Comparison of ENCODE assay signal across 1 cellular context in the genomic region with DNA sequence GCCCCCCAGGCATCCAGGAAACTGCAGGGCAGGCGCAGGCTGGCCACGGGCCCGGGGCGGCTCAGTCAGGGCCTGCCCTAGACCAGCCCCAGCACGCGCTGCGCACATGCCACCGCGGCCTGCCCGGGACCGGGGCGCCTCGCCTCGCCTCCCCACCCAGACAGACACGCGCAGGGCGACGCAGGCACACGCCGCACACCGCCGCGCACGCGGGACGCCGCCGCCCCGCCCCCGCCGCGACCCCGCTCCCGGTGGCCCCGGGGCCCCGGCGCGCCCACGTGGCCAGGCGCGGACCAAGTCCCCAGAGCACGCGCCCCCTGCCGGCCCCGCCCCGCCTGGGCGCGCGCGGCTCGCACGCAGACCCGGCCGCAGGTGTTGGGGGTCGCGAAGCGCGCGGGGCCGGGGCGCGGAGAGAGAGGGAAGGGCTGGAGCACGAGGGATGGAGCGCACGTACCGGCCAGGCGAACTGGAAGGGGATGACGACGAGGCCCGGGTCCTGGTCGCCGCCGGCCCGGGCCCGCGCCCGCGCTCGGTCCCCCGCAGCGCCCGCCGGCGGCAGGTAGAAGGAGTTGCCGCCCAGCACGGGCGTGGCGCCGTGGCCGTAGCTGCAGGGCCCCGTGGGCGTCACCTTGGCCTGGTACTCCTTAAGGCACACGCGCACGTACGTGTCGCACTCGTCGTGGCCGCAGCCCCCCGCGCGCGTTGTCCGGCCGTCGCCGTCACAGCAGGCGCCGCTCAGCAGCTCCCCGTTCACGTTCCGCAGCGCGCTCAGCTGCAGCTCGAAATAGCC.
TF ChIP-seq lines count a peak whose summit lies in the region.

No MANE protein-coding gene starts in this region.

TF ChIP-seq in K562, 482 proteins besides CTCF, POLR2A, EP300 and RAD21 (continued from another document and continues in another):
- TF ChIP-seq NR0B1 (IDR thresholded peaks at IDR 0.05; ENCODE audit: partially characterized antibody): no peak
- TF ChIP-seq, protein P1, sequence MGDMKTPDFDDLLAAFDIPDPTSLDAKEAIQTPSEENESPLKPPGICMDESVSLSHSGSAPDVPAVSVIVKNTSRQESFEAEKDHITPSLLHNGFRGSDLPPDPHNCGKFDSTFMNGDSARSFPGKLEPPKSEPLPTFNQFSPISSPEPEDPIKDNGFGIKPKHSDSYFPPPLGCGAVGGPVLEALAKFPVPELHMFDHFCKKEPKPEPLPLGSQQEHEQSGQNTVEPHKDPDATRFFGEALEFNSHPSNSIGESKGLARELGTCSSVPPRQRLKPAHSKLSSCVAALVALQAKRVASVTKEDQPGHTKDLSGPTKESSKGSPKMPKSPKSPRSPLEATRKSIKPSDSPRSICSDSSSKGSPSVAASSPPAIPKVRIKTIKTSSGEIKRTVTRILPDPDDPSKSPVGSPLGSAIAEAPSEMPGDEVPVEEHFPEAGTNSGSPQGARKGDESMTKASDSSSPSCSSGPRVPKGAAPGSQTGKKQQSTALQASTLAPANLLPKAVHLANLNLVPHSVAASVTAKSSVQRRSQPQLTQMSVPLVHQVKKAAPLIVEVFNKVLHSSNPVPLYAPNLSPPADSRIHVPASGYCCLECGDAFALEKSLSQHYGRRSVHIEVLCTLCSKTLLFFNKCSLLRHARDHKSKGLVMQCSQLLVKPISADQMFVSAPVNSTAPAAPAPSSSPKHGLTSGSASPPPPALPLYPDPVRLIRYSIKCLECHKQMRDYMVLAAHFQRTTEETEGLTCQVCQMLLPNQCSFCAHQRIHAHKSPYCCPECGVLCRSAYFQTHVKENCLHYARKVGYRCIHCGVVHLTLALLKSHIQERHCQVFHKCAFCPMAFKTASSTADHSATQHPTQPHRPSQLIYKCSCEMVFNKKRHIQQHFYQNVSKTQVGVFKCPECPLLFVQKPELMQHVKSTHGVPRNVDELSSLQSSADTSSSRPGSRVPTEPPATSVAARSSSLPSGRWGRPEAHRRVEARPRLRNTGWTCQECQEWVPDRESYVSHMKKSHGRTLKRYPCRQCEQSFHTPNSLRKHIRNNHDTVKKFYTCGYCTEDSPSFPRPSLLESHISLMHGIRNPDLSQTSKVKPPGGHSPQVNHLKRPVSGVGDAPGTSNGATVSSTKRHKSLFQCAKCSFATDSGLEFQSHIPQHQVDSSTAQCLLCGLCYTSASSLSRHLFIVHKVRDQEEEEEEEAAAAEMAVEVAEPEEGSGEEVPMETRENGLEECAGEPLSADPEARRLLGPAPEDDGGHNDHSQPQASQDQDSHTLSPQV (IDR thresholded peaks at IDR 0.05): peak; percentile 89
- TF ChIP-seq, protein P2, sequence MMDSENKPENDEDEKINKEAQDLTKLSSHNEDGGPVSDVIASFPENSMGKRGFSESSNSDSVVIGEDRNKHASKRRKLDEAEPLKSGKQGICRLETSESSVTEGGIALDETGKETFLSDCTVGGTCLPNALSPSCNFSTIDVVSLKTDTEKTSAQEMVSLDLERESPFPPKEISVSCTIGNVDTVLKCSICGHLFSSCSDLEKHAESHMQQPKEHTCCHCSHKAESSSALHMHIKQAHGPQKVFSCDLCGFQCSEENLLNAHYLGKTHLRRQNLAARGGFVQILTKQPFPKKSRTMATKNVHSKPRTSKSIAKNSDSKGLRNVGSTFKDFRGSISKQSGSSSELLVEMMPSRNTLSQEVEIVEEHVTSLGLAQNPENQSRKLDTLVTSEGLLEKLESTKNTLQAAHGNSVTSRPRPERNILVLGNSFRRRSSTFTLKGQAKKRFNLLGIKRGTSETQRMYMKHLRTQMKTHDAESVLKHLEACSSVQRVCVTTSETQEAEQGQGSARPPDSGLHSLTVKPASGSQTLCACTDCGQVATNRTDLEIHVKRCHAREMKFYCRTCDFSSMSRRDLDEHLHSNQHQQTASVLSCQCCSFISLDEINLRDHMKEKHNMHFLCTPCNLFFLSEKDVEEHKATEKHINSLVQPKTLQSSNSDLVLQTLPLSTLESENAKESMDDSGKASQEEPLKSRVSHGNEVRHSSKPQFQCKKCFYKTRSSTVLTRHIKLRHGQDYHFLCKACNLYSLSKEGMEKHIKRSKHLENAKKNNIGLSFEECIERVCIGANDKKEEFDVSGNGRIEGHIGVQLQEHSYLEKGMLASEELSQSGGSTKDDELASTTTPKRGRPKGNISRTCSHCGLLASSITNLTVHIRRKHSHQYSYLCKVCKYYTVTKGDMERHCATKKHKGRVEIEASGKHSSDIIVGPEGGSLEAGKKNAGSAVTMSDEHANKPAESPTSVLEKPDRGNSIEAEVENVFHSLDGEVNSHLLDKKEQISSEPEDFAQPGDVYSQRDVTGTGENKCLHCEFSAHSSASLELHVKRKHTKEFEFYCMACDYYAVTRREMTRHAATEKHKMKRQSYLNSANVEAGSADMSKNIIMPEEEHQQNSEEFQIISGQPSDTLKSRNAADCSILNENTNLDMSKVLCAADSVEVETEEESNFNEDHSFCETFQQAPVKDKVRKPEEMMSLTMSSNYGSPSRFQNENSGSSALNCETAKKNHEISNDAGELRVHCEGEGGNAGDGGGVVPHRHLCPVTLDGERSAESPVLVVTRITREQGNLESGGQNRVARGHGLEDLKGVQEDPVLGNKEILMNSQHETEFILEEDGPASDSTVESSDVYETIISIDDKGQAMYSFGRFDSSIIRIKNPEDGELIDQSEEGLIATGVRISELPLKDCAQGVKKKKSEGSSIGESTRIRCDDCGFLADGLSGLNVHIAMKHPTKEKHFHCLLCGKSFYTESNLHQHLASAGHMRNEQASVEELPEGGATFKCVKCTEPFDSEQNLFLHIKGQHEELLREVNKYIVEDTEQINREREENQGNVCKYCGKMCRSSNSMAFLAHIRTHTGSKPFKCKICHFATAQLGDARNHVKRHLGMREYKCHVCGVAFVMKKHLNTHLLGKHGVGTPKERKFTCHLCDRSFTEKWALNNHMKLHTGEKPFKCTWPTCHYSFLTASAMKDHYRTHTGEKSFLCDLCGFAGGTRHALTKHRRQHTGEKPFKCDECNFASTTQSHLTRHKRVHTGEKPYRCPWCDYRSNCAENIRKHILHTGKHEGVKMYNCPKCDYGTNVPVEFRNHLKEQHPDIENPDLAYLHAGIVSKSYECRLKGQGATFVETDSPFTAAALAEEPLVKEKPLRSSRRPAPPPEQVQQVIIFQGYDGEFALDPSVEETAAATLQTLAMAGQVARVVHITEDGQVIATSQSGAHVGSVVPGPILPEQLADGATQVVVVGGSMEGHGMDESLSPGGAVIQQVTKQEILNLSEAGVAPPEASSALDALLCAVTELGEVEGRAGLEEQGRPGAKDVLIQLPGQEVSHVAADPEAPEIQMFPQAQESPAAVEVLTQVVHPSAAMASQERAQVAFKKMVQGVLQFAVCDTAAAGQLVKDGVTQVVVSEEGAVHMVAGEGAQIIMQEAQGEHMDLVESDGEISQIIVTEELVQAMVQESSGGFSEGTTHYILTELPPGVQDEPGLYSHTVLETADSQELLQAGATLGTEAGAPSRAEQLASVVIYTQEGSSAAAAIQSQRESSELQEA (IDR thresholded peaks at IDR 0.05; ENCODE audit: low read depth): no peak
- TF ChIP-seq ZFP91 (CRISPR knock-in tag; IDR thresholded peaks at IDR 0.05): no peak
- no peak for TF ChIP-seq ZNF408 (CRISPR knock-in tag; IDR thresholded peaks at IDR 0.05; ENCODE audit: low read depth)
- TF ChIP-seq NR2C1 (IDR thresholded peaks at IDR 0.05): no peak
- no peak for TF ChIP-seq NR2C1 (tag; IDR thresholded peaks at IDR 0.05)
- no peak for TF ChIP-seq RHOXF2B (CRISPR knock-in tag; conservative IDR thresholded peaks at IDR 0.05)
- TF ChIP-seq HNRNPUL1 (IDR thresholded peaks at IDR 0.05; ENCODE audit: low read length): no peak
- TF ChIP-seq MTA3 (IDR thresholded peaks at IDR 0.05; ENCODE audit: borderline replicate concordance): peak; percentile 31; the same call in 1 of the 2 replicates
- no peak for TF ChIP-seq THAP12 (CRISPR knock-in tag; IDR thresholded peaks at IDR 0.05)
- no peak for TF ChIP-seq TAF7 (tag; IDR thresholded peaks at IDR 0.05)
- TF ChIP-seq SMARCE1 (IDR thresholded peaks at IDR 0.05): no peak
- TF ChIP-seq RAD51 (IDR thresholded peaks at IDR 0.05; ENCODE audit: borderline replicate concordance, low read depth): no peak
- no peak for TF ChIP-seq ARID3A (IDR thresholded peaks at IDR 0.05; ENCODE audit: borderline replicate concordance, low read depth, low read length)
- TF ChIP-seq MECOM (CRISPR knock-in tag; IDR thresholded peaks at IDR 0.05): no peak
- 0 out of 2 replicates have a peak, but pooled peaks have one; percentile 40 for TF ChIP-seq CREB1 (IDR thresholded peaks at IDR 0.05)
- no peak for TF ChIP-seq CREB1 (CRISPR knock-in tag; IDR thresholded peaks at IDR 0.05)
- TF ChIP-seq EP400 (IDR thresholded peaks at IDR 0.05): peak; percentile 54; the same call in 1 of the 2 replicates
- no peak for TF ChIP-seq CREM (IDR thresholded peaks at IDR 0.05; ENCODE audit: low read depth)
- TF ChIP-seq TFAP4 (CRISPR knock-in tag; IDR thresholded peaks at IDR 0.05; ENCODE audit: borderline replicate concordance): peak; percentile 32; the same call in 1 of the 2 replicates
- no peak for TF ChIP-seq ETS2 (tag; IDR thresholded peaks at IDR 0.05; ENCODE audit: borderline replicate concordance, poor library complexity, severe bottlenecking)
- no peak for TF ChIP-seq POLR2B (IDR thresholded peaks at IDR 0.05; ENCODE audit: low read depth, partially characterized antibody)
- TF ChIP-seq ZNF280A (IDR thresholded peaks at IDR 0.05; ENCODE audit: low read depth, partially characterized antibody): no peak
- 0 out of 2 replicates have a peak, but pooled peaks have one; percentile 28 for TF ChIP-seq BHLHE40 (IDR thresholded peaks at IDR 0.05; ENCODE audit: low read length)
- TF ChIP-seq RNF2 (IDR thresholded peaks at IDR 0.05): no peak
- no peak for TF ChIP-seq MXI1 (IDR thresholded peaks at IDR 0.05; ENCODE audit: low read depth, low read length)
